In the genomic region with DNA sequence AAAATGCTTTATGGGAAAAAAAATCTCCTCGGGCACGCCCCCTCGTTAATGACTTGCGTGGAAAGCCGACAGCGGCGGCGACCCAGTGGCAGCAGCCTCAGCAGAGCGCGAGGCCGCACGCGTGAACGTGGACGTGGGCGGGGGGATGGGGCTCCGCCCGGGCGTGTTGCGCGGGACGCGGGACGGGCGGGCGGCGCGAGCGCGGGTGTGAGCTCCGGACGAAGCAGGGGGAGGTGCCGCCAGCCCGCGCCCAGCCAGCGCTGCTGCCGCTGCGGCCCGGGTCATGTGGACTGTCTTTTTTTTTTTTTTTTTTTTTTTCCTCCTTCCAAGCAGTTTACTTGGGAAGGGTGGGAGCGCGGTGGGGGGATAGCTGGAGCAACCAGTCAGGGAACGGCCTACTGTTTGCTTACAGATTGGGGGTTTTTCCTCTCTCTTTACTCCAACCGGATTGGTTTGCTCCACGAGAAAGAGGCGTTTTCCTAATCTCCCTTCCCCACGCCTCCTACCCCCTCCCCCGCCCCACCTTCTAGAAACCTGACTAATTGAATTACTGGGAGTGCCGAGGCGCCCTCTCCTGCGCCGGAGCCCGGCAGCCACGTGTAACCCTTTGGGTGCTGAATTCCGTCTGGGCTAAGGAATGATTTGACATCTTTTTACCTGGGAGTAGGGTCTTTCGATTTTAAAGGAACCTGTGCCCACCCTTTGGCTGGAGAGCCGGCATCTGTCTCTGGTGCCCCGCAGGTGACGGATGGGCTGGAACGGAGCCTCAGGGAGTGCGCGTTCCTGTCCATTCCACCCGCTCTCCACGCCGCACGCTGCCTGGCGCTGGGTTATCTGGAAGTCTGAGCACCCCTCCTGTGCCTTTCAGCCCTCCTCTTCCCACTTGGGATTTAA, we compare ENCODE assay signal across 1 cellular context.
A peak's percentile ranks its signal among the peaks of the same experiment; 100 is the strongest.
TF ChIP-seq lines count a peak whose summit lies in the region.

No MANE protein-coding gene starts in this region.

TF ChIP-seq in SK-N-SH, 30 proteins besides CTCF, POLR2A, EP300 and RAD21 (continued from another document):
- TF ChIP-seq, protein P1, sequence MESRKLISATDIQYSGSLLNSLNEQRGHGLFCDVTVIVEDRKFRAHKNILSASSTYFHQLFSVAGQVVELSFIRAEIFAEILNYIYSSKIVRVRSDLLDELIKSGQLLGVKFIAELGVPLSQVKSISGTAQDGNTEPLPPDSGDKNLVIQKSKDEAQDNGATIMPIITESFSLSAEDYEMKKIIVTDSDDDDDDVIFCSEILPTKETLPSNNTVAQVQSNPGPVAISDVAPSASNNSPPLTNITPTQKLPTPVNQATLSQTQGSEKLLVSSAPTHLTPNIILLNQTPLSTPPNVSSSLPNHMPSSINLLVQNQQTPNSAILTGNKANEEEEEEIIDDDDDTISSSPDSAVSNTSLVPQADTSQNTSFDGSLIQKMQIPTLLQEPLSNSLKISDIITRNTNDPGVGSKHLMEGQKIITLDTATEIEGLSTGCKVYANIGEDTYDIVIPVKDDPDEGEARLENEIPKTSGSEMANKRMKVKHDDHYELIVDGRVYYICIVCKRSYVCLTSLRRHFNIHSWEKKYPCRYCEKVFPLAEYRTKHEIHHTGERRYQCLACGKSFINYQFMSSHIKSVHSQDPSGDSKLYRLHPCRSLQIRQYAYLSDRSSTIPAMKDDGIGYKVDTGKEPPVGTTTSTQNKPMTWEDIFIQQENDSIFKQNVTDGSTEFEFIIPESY (IDR thresholded peaks at IDR 0.05; ENCODE audit: borderline replicate concordance, low read depth): no peak
- no peak for TF ChIP-seq MEF2A (IDR thresholded peaks at IDR 0.05; ENCODE audit: borderline replicate concordance, low read depth)
- TF ChIP-seq, protein P2, sequence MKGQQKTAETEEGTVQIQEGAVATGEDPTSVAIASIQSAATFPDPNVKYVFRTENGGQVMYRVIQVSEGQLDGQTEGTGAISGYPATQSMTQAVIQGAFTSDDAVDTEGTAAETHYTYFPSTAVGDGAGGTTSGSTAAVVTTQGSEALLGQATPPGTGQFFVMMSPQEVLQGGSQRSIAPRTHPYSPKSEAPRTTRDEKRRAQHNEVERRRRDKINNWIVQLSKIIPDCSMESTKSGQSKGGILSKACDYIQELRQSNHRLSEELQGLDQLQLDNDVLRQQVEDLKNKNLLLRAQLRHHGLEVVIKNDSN (IDR thresholded peaks at IDR 0.05; ENCODE audit: borderline replicate concordance, low read depth): peak; percentile 70; the same call in 1 of the 2 replicates
- TF ChIP-seq EZH2phosphoT487 (IDR thresholded peaks at IDR 0.05; ENCODE audit: borderline replicate concordance, low read depth): no peak
- TF ChIP-seq RXRA (IDR thresholded peaks at IDR 0.05; ENCODE audit: borderline replicate concordance, low read depth): no peak
- no peak for TF ChIP-seq GATA2 (CRISPR knock-in tag; IDR thresholded peaks at IDR 0.05)
- peak; percentile 77; the same call in 1 of the 2 replicates for TF ChIP-seq MXI1 (IDR thresholded peaks at IDR 0.05; ENCODE audit: low read depth, low read length)
- no peak for TF ChIP-seq GABPA (IDR thresholded peaks at IDR 0.05; ENCODE audit: low read depth)
- TF ChIP-seq, protein P3, sequence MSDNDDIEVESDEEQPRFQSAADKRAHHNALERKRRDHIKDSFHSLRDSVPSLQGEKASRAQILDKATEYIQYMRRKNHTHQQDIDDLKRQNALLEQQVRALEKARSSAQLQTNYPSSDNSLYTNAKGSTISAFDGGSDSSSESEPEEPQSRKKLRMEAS (IDR thresholded peaks at IDR 0.05; ENCODE audit: low read depth): peak; percentile 87
- no peak for TF ChIP-seq TEAD4 (IDR thresholded peaks at IDR 0.05; ENCODE audit: borderline replicate concordance, insufficient read depth)
- TF ChIP-seq RCOR1 (IDR thresholded peaks at IDR 0.05; ENCODE audit: low read length): 0 out of 2 replicates have a peak, but pooled peaks have one; percentile 3
- peak; percentile 41 for TF ChIP-seq CHD2 (IDR thresholded peaks at IDR 0.05; ENCODE audit: low read length, partially characterized antibody)
- no peak for TF ChIP-seq FOXM1 (IDR thresholded peaks at IDR 0.05; ENCODE audit: low read depth)
- TF ChIP-seq, protein P4, sequence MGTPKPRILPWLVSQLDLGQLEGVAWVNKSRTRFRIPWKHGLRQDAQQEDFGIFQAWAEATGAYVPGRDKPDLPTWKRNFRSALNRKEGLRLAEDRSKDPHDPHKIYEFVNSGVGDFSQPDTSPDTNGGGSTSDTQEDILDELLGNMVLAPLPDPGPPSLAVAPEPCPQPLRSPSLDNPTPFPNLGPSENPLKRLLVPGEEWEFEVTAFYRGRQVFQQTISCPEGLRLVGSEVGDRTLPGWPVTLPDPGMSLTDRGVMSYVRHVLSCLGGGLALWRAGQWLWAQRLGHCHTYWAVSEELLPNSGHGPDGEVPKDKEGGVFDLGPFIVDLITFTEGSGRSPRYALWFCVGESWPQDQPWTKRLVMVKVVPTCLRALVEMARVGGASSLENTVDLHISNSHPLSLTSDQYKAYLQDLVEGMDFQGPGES (IDR thresholded peaks at IDR 0.05; ENCODE audit: low read depth, low read length): no peak
